14 cellular contexts compared by ENCODE assay signal in genomic region chr2:230868151-230868946, GRCh38. TPM values are rescaled to one million over a fixed set of nuclear protein-coding genes. Genes with fewer than 3 reads are reported as not detected.
DNase-seq lines count a peak whose midpoint lies in the region; TF ChIP-seq lines count a peak whose summit lies in the region.
"Had no signal": no experiment of that assay in that cellular context is flagged by ENCODE, and none has a peak within 500 bp of the region (broad histone marks: within the 10 kb centered on the region; RNA-seq: fewer than 3 reads in every experiment).

No MANE protein-coding gene starts in this region.

- no peaks in the 10 kb centered on the region for H3K27me3 ChIP-seq in BLaER1
- H3K27me3 ChIP-seq in HUES6 (ENCODE audit: control insufficient read depth, insufficient read depth, low read length) = peaks cover 7% of the 10 kb centered on the region
- H3K27me3 ChIP-seq in dorsolateral prefrontal cortex = no peaks in the 10 kb centered on the region

- H3K9ac ChIP-seq in BLaER1 (peak overlapping the region; percentile 46; the same call in 1 of the 2 replicates), HUES6 (ENCODE audit: low read length) (peak overlapping the region; percentile 74)

- H3K4me1 ChIP-seq in BLaER1 = peaks cover 89% of the 10 kb centered on the region
- peaks cover 75% of the 10 kb centered on the region for H3K4me1 ChIP-seq in HUES6 (ENCODE audit: control insufficient read depth, insufficient read depth, low read length)

- intact Hi-C loops in dorsolateral prefrontal cortex (cut with DNase I) = loop anchor here (5.0 to 10.0 kb wide), 2 partner anchors 166 to 169 kb away; partner anchors contain the start of gene C2orf72 (in 2 of the 2)
- intact Hi-C loops in activated CD4-positive, alpha-beta T cell treated with anti-CD3 and anti-CD28 coated beads, Interleukin-2, amount 10 ng/mL, durations not matched to agents 24 days and 14 days (cut with micrococcal nuclease) = no loop called here

- H3K4me1 Mint-ChIP-seq in nephron progenitor cell = peaks cover 85% of the 10 kb centered on the region
- H3K4me1 Mint-ChIP-seq in activated CD4-positive, alpha-beta T cell treated with anti-CD3 and anti-CD28 coated beads, Interleukin-2, amount 10 ng/mL, durations not matched to agents 24 days and 14 days = peaks cover 19% of the 10 kb centered on the region

- H3K4me2 ChIP-seq in BLaER1 = peak overlapping the region; percentile 92

- H3K4me3 Mint-ChIP-seq in nephron progenitor cell = peak overlapping the region; percentile 80
- no peak overlapping the region for H3K4me3 Mint-ChIP-seq in activated CD4-positive, alpha-beta T cell treated with anti-CD3 and anti-CD28 coated beads, Interleukin-2, amount 10 ng/mL, durations not matched to agents 24 days and 14 days
- H3K4me3 Mint-ChIP-seq: activated CD8-positive, alpha-beta T cell treated with anti-CD3 and anti-CD28 coated beads, Interleukin-2, amount 10 ng/mL, durations not matched to agents 7 days and 5 days; activated naive CD8-positive, alpha-beta T cell treated with anti-CD3 and anti-CD28 coated beads, Interleukin-2, amount 50 U/mL, for 24 hours; CD8-positive, alpha-beta T cell had no signal

- peak in 1 of 10 donors; percentile 24 for DNase-seq in dorsolateral prefrontal cortex
- peak; percentile 61 for DNase-seq in nephron progenitor cell
- DNase-seq in SIG-M5 treated with dmso at 0.1 percent for 504 hours (lab: John Stamatoyannopoulos, UW; ENCODE audit: unreplicated experiment) = no peak
- DNase-seq in NCI-H1694 (lab: John Stamatoyannopoulos, UW) = no peak
- DNase-seq in DMS53 treated with DMSO at 0.1 percent for 48 hours (lab: John Stamatoyannopoulos, UW; ENCODE audit: unreplicated experiment) = no peak
- DNase-seq in activated CD4-positive, alpha-beta T cell treated with anti-CD3 and anti-CD28 coated beads, Interleukin-2, amount 10 ng/mL, durations not matched to agents 24 days and 14 days = no peak
- DNase-seq: activated naive CD8-positive, alpha-beta T cell treated with anti-CD3 and anti-CD28 coated beads, Interleukin-2, amount 50 U/mL, for 24 hours; NCI-H446 had no signal

- H3K9me3 Mint-ChIP-seq in nephron progenitor cell = no peaks in the 10 kb centered on the region
- H3K9me3 Mint-ChIP-seq in activated CD4-positive, alpha-beta T cell treated with anti-CD3 and anti-CD28 coated beads, Interleukin-2, amount 10 ng/mL, durations not matched to agents 24 days and 14 days = no peaks in the 10 kb centered on the region
- H3K9me3 Mint-ChIP-seq: activated naive CD8-positive, alpha-beta T cell treated with anti-CD3 and anti-CD28 coated beads, Interleukin-2, amount 50 U/mL, for 24 hours; CD8-positive, alpha-beta T cell had no signal

- peaks cover 73% of the 10 kb centered on the region for H4K20me1 ChIP-seq in BLaER1

- H3K36me3 Mint-ChIP-seq in nephron progenitor cell (ENCODE audit: low read depth) = peaks cover 4% of the 10 kb centered on the region
- H3K36me3 Mint-ChIP-seq in activated CD4-positive, alpha-beta T cell treated with anti-CD3 and anti-CD28 coated beads, Interleukin-2, amount 10 ng/mL, durations not matched to agents 24 days and 14 days (ENCODE audit: low read depth) = no peaks in the 10 kb centered on the region

- peak in 1 of 56 donors; percentile 9 for TF ChIP-seq CTCF in dorsolateral prefrontal cortex (IDR thresholded peaks at IDR 0.05 in 54 of 56, conservative IDR thresholded peaks at IDR 0.05 in 2 of 56; ENCODE audit: low read depth in 1 of 56, partially characterized antibody in 56 of 56)
- TF ChIP-seq CTCF in nephron progenitor cell (IDR thresholded peaks at IDR 0.05) = no peak

- no peaks in the 10 kb centered on the region for H3K36me3 ChIP-seq in BLaER1
- peaks cover 8% of the 10 kb centered on the region for H3K36me3 ChIP-seq in HUES6 (ENCODE audit: control insufficient read depth, insufficient read depth, low read length)
- H3K36me3 ChIP-seq: upper lobe of left lung had no signal

- peak overlapping the region; percentile 99 for H3K27ac Mint-ChIP-seq in nephron progenitor cell
- H3K27ac Mint-ChIP-seq in activated CD4-positive, alpha-beta T cell treated with anti-CD3 and anti-CD28 coated beads, Interleukin-2, amount 10 ng/mL, durations not matched to agents 24 days and 14 days = no peak overlapping the region
- H3K27ac Mint-ChIP-seq: activated naive CD8-positive, alpha-beta T cell treated with anti-CD3 and anti-CD28 coated beads, Interleukin-2, amount 50 U/mL, for 24 hours; CD8-positive, alpha-beta T cell had no signal

- H3K9me3 ChIP-seq in BLaER1 (no peaks in the 10 kb centered on the region), HUES6 (ENCODE audit: control insufficient read depth, insufficient read depth, low read depth, low read length) (no peaks in the 10 kb centered on the region)
- H3K9me3 ChIP-seq: upper lobe of left lung had no signal

- no peak overlapping the region for H3K4me3 ChIP-seq in BLaER1
- H3K4me3 ChIP-seq in HUES6 (ENCODE audit: low read depth, low read length) = peak overlapping the region; percentile 56
- peak overlapping the region in 50 of 59 donors; percentile 1 to 98 (median 76) for H3K4me3 ChIP-seq in dorsolateral prefrontal cortex
- H3K4me3 ChIP-seq: GM12878, upper lobe of left lung had no signal

- H3K27me3 Mint-ChIP-seq in nephron progenitor cell (ENCODE audit: low read depth, poor library complexity) = peaks cover 3% of the 10 kb centered on the region
- H3K27me3 Mint-ChIP-seq in activated CD4-positive, alpha-beta T cell treated with anti-CD3 and anti-CD28 coated beads, Interleukin-2, amount 10 ng/mL, durations not matched to agents 24 days and 14 days = peaks cover 29% of the 10 kb centered on the region

- H3K27ac ChIP-seq in BLaER1 = peak overlapping the region; percentile 87
- peak overlapping the region; percentile 39; the same call in 1 of the 2 replicates for H3K27ac ChIP-seq in HUES6 (ENCODE audit: low read depth, low read length)
- H3K27ac ChIP-seq in dorsolateral prefrontal cortex = peak overlapping the region in 58 of 59 donors; percentile 46 to 97 (median 87)

RNA-seq across cellular contexts. Expression of gene ITM2C, which starts 3.6 kb away (rescaled TPM):
- 1,000 to 10,000 TPM in 1 of 120 experiments, 100 to 1,000 TPM in 119; 391 to 1,107 (median 596) TPM for total RNA-seq in dorsolateral prefrontal cortex
- 8.3 and 10.3 TPM in 2 replicates for total RNA-seq in activated CD4-positive, alpha-beta T cell treated with anti-CD3 and anti-CD28 coated beads, Interleukin-2, amount 10 ng/mL, durations not matched to agents 24 days and 14 days

RNA-seq across cellular contexts. Expression of gene GPR55, which starts 56.7 kb away (rescaled TPM):
- total RNA-seq in dorsolateral prefrontal cortex = 1 to 10 TPM in 74 of 120 experiments, under 1 TPM in 46; 0.14 to 6.3 (median 1.2) TPM
- total RNA-seq in activated CD4-positive, alpha-beta T cell treated with anti-CD3 and anti-CD28 coated beads, Interleukin-2, amount 10 ng/mL, durations not matched to agents 24 days and 14 days = 0.23 and 0.38 TPM in 2 replicates

Comparison
In these comparisons a context has a peak if more than half of its experiments do, and no peak if none do; other contexts are left out.
1. RNA of gene ITM2C, which starts 3.6 kb away (total RNA-seq): 391 to 1,107 TPM in dorsolateral prefrontal cortex; 8.3 to 10.3 TPM in activated CD4-positive, alpha-beta T cell treated with anti-CD3 and anti-CD28 coated beads, Interleukin-2, amount 10 ng/mL, durations not matched to agents 24 days and 14 days; every median in the first group is over 10 times any median in the second.
2. Peak in every context shown above with its lines, with median percentiles within 50 percentile points of each other: H3K27ac ChIP-seq.